ENCODE assay signal across 2 cellular contexts in the genomic region with DNA sequence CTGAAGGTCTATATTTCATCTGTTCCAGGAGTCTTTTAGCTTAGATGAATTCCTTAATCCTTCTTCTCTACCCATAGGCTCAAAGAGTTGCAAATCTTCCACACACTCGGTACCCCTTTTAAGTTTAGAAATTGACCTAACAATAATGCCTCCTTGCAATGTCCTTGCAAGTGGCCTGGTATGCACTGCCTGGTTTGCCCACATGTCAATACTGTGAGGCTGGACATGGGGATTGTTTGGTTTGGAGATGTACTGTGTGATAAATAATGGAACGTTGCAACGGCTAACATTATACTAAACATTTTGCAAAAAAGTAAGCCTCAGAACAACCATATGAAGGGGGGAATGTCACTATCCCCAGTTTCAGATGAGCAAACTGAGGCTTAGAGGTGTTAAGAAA.
TF ChIP-seq lines count a peak whose summit lies in the region.

No MANE protein-coding gene starts in this region.

TF ChIP-seq in HCT116, 20 proteins besides CTCF, POLR2A, EP300 and RAD21:
- TF ChIP-seq EZH2phosphoT487 (IDR thresholded peaks at IDR 0.05; ENCODE audit: borderline replicate concordance), result no peak
- TF ChIP-seq, protein P1, sequence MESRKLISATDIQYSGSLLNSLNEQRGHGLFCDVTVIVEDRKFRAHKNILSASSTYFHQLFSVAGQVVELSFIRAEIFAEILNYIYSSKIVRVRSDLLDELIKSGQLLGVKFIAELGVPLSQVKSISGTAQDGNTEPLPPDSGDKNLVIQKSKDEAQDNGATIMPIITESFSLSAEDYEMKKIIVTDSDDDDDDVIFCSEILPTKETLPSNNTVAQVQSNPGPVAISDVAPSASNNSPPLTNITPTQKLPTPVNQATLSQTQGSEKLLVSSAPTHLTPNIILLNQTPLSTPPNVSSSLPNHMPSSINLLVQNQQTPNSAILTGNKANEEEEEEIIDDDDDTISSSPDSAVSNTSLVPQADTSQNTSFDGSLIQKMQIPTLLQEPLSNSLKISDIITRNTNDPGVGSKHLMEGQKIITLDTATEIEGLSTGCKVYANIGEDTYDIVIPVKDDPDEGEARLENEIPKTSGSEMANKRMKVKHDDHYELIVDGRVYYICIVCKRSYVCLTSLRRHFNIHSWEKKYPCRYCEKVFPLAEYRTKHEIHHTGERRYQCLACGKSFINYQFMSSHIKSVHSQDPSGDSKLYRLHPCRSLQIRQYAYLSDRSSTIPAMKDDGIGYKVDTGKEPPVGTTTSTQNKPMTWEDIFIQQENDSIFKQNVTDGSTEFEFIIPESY (IDR thresholded peaks at IDR 0.05; ENCODE audit: extremely low read depth, insufficient replicate concordance, low read length), result no peak
- TF ChIP-seq, protein P2, sequence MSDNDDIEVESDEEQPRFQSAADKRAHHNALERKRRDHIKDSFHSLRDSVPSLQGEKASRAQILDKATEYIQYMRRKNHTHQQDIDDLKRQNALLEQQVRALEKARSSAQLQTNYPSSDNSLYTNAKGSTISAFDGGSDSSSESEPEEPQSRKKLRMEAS (IDR thresholded peaks at IDR 0.05), result no peak
- TF ChIP-seq TCF7L2 (IDR thresholded peaks at IDR 0.05; ENCODE audit: borderline replicate concordance, extremely low read depth, insufficient read depth, insufficient read length), result no peak
- TF ChIP-seq YY1 (IDR thresholded peaks at IDR 0.05; ENCODE audit: extremely low read depth, insufficient replicate concordance, low read depth, low read length), result no peak
- no peak for TF ChIP-seq EZH2 (IDR thresholded peaks at IDR 0.05)
- no peak for TF ChIP-seq SRF (IDR thresholded peaks at IDR 0.05; ENCODE audit: low read depth)
- no peak for TF ChIP-seq CEBPB (IDR thresholded peaks at IDR 0.05; ENCODE audit: low read depth)
TF ChIP-seq in HCT116: peak in this region for 0.

TF ChIP-seq in HepG2, 621 proteins besides CTCF, POLR2A, EP300 and RAD21:
- TF ChIP-seq FOXA3 (CRISPR knock-in tag; IDR thresholded peaks at IDR 0.05), result 0 out of 2 replicates have a peak, but pooled peaks have one; percentile 14
- TF ChIP-seq ZNF572 (CRISPR knock-in tag; IDR thresholded peaks at IDR 0.05), result no peak
- peak; percentile 66 for TF ChIP-seq ZNF629 (CRISPR knock-in tag; conservative IDR thresholded peaks at IDR 0.05)
- TF ChIP-seq FOXA1 (IDR thresholded peaks at IDR 0.05), result no peak
- peak; percentile 22; the same call in 1 of the 2 replicates for TF ChIP-seq FOXA1 (CRISPR knock-in tag; IDR thresholded peaks at IDR 0.05)
- peak; percentile 32; the same call in 1 of the 2 replicates for TF ChIP-seq GATAD2A (CRISPR knock-in tag; IDR thresholded peaks at IDR 0.05)
- TF ChIP-seq SOX13 (IDR thresholded peaks at IDR 0.05), result no peak
- TF ChIP-seq SOX13 (CRISPR knock-in tag; conservative IDR thresholded peaks at IDR 0.05 in 1 of 2, IDR thresholded peaks at IDR 0.05 in 1 of 2), result 0 out of 4 replicates have a peak, but pooled peaks of 1 of the 2 experiments have one; percentile 15
- TF ChIP-seq TEAD3 (CRISPR knock-in tag; optimal IDR thresholded peaks at IDR 0.05; ENCODE audit: borderline replicate concordance), result peak; percentile 83
- no peak for TF ChIP-seq ZNF138 (CRISPR knock-in tag; IDR thresholded peaks at IDR 0.05; ENCODE audit: low read depth)
- TF ChIP-seq KLF16 (CRISPR knock-in tag; IDR thresholded peaks at IDR 0.05), result no peak
- TF ChIP-seq, protein P3, sequence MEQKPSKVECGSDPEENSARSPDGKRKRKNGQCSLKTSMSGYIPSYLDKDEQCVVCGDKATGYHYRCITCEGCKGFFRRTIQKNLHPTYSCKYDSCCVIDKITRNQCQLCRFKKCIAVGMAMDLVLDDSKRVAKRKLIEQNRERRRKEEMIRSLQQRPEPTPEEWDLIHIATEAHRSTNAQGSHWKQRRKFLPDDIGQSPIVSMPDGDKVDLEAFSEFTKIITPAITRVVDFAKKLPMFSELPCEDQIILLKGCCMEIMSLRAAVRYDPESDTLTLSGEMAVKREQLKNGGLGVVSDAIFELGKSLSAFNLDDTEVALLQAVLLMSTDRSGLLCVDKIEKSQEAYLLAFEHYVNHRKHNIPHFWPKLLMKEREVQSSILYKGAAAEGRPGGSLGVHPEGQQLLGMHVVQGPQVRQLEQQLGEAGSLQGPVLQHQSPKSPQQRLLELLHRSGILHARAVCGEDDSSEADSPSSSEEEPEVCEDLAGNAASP (CRISPR knock-in tag; IDR thresholded peaks at IDR 0.05; ENCODE audit: borderline replicate concordance), result peak; percentile 60; the same call in 1 of the 2 replicates
- TF ChIP-seq, protein P4, sequence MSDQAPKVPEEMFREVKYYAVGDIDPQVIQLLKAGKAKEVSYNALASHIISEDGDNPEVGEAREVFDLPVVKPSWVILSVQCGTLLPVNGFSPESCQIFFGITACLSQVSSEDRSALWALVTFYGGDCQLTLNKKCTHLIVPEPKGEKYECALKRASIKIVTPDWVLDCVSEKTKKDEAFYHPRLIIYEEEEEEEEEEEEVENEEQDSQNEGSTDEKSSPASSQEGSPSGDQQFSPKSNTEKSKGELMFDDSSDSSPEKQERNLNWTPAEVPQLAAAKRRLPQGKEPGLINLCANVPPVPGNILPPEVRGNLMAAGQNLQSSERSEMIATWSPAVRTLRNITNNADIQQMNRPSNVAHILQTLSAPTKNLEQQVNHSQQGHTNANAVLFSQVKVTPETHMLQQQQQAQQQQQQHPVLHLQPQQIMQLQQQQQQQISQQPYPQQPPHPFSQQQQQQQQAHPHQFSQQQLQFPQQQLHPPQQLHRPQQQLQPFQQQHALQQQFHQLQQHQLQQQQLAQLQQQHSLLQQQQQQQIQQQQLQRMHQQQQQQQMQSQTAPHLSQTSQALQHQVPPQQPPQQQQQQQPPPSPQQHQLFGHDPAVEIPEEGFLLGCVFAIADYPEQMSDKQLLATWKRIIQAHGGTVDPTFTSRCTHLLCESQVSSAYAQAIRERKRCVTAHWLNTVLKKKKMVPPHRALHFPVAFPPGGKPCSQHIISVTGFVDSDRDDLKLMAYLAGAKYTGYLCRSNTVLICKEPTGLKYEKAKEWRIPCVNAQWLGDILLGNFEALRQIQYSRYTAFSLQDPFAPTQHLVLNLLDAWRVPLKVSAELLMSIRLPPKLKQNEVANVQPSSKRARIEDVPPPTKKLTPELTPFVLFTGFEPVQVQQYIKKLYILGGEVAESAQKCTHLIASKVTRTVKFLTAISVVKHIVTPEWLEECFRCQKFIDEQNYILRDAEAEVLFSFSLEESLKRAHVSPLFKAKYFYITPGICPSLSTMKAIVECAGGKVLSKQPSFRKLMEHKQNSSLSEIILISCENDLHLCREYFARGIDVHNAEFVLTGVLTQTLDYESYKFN (CRISPR knock-in tag; conservative IDR thresholded peaks at IDR 0.05), result peak; percentile 63
- peak; percentile 29; the same call in 1 of the 2 replicates for TF ChIP-seq NCOA2 (CRISPR knock-in tag; IDR thresholded peaks at IDR 0.05)
- TF ChIP-seq NR2F2 (IDR thresholded peaks at IDR 0.05; ENCODE audit: borderline replicate concordance, low read depth), result no peak
- TF ChIP-seq, protein P5, sequence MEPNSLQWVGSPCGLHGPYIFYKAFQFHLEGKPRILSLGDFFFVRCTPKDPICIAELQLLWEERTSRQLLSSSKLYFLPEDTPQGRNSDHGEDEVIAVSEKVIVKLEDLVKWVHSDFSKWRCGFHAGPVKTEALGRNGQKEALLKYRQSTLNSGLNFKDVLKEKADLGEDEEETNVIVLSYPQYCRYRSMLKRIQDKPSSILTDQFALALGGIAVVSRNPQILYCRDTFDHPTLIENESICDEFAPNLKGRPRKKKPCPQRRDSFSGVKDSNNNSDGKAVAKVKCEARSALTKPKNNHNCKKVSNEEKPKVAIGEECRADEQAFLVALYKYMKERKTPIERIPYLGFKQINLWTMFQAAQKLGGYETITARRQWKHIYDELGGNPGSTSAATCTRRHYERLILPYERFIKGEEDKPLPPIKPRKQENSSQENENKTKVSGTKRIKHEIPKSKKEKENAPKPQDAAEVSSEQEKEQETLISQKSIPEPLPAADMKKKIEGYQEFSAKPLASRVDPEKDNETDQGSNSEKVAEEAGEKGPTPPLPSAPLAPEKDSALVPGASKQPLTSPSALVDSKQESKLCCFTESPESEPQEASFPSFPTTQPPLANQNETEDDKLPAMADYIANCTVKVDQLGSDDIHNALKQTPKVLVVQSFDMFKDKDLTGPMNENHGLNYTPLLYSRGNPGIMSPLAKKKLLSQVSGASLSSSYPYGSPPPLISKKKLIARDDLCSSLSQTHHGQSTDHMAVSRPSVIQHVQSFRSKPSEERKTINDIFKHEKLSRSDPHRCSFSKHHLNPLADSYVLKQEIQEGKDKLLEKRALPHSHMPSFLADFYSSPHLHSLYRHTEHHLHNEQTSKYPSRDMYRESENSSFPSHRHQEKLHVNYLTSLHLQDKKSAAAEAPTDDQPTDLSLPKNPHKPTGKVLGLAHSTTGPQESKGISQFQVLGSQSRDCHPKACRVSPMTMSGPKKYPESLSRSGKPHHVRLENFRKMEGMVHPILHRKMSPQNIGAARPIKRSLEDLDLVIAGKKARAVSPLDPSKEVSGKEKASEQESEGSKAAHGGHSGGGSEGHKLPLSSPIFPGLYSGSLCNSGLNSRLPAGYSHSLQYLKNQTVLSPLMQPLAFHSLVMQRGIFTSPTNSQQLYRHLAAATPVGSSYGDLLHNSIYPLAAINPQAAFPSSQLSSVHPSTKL (CRISPR knock-in tag; IDR thresholded peaks at IDR 0.05), result peak; percentile 53; the same call in 1 of the 2 replicates
- TF ChIP-seq HDAC2 (CRISPR knock-in tag; IDR thresholded peaks at IDR 0.05), result 0 out of 2 replicates have a peak, but pooled peaks have one; percentile 29
- peak; percentile 34; the same call in 1 of the 2 replicates for TF ChIP-seq SALL1 (CRISPR knock-in tag; IDR thresholded peaks at IDR 0.05)
